2 cellular contexts compared by ENCODE assay signal in the genomic region with DNA sequence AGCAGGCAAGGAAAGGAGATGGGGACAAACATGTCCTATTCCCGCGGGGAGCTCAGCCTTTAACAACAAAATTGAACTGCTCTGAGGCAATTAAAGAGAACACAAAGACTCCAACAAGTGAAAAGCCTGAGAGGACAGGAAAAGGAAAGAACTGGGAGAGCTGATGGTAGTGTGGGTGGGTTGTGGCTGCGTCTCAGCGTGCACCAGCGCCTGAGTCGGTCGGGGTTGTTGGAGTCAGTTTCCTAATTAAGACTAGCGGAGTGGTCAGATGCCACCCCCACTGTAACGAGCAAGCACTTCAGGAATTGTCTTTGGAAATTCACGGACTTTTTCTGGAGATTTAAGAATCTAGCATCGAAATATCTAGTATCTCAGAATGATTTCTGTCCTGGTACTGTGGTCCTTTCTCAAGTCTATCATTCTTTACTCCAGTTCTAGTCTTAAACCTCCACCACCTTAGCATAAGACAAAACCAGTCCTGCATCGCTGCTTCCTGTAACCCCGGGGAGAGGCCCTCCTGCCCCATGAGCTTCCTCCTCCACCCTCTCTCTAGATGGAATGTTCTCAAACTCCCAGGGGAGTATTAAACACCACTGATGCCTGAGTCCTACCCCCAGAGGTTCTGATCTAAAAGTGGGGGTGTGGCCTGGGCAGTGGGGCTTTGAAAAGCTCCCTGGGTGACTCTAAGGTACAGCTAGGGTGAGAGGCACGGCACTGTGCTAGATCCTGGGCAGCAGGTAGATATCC.
A peak's percentile ranks its signal among the peaks of the same experiment; 100 is the strongest.
TF ChIP-seq lines count a peak whose summit lies in the region.

No MANE protein-coding gene starts in this region.

TF ChIP-seq in HEK293, 187 proteins besides CTCF, POLR2A, EP300 and RAD21:
- no peak for TF ChIP-seq ZBTB20 (tag by site-specific recombination; IDR thresholded peaks at IDR 0.05)
- TF ChIP-seq, protein P1, sequence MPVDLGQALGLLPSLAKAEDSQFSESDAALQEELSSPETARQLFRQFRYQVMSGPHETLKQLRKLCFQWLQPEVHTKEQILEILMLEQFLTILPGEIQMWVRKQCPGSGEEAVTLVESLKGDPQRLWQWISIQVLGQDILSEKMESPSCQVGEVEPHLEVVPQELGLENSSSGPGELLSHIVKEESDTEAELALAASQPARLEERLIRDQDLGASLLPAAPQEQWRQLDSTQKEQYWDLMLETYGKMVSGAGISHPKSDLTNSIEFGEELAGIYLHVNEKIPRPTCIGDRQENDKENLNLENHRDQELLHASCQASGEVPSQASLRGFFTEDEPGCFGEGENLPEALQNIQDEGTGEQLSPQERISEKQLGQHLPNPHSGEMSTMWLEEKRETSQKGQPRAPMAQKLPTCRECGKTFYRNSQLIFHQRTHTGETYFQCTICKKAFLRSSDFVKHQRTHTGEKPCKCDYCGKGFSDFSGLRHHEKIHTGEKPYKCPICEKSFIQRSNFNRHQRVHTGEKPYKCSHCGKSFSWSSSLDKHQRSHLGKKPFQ (tag by site-specific recombination; IDR thresholded peaks at IDR 0.05): no peak
- TF ChIP-seq, protein P2, sequence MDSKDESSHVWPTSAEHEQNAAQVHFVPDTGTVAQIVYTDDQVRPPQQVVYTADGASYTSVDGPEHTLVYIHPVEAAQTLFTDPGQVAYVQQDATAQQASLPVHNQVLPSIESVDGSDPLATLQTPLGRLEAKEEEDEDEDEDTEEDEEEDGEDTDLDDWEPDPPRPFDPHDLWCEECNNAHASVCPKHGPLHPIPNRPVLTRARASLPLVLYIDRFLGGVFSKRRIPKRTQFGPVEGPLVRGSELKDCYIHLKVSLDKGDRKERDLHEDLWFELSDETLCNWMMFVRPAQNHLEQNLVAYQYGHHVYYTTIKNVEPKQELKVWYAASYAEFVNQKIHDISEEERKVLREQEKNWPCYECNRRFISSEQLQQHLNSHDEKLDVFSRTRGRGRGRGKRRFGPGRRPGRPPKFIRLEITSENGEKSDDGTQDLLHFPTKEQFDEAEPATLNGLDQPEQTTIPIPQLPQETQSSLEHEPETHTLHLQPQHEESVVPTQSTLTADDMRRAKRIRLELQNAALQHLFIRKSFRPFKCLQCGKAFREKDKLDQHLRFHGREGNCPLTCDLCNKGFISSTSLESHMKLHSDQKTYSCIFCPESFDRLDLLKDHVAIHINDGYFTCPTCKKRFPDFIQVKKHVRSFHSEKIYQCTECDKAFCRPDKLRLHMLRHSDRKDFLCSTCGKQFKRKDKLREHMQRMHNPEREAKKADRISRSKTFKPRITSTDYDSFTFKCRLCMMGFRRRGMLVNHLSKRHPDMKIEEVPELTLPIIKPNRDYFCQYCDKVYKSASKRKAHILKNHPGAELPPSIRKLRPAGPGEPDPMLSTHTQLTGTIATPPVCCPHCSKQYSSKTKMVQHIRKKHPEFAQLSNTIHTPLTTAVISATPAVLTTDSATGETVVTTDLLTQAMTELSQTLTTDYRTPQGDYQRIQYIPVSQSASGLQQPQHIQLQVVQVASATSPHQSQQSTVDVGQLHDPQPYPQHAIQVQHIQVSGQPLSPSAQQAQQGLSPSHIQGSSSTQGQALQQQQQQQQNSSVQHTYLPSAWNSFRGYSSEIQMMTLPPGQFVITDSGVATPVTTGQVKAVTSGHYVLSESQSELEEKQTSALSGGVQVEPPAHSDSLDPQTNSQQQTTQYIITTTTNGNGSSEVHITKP (tag by site-specific recombination; IDR thresholded peaks at IDR 0.05): peak; percentile 45; the same call in 1 of the 2 replicates

TF ChIP-seq in K562, 482 proteins besides CTCF, POLR2A, EP300 and RAD21:
- peak; percentile 22 for TF ChIP-seq ZFP36 (IDR thresholded peaks at IDR 0.05; ENCODE audit: low read depth, low read length, partially characterized antibody)
- TF ChIP-seq, protein P3, sequence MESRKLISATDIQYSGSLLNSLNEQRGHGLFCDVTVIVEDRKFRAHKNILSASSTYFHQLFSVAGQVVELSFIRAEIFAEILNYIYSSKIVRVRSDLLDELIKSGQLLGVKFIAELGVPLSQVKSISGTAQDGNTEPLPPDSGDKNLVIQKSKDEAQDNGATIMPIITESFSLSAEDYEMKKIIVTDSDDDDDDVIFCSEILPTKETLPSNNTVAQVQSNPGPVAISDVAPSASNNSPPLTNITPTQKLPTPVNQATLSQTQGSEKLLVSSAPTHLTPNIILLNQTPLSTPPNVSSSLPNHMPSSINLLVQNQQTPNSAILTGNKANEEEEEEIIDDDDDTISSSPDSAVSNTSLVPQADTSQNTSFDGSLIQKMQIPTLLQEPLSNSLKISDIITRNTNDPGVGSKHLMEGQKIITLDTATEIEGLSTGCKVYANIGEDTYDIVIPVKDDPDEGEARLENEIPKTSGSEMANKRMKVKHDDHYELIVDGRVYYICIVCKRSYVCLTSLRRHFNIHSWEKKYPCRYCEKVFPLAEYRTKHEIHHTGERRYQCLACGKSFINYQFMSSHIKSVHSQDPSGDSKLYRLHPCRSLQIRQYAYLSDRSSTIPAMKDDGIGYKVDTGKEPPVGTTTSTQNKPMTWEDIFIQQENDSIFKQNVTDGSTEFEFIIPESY (CRISPR knock-in tag; IDR thresholded peaks at IDR 0.05): no peak
TF ChIP-seq in K562: peak in this region for 1.
